15 cellular contexts compared by ENCODE assay signal in the genomic region with DNA sequence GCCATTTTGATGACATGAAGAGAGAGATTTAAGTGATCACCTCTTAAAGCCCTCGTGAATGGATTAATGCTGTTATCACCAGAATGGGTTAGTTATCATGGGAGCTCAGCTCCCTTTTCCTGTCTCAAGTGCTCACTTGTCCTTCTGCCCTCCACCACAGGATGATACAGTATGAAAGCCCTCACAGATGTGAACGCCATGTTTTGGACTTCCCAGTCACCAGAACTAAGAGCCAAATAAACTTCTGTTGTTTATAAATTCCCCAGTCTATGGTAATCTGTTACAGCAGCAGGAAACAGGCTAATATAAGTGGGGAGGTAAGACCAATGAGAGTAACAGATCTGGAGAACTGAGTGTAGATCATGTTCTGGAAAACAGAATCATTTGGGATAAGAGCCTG.
DNase-seq lines count a peak whose midpoint lies in the region; ATAC-seq, FAIRE-seq and TF ChIP-seq lines count a peak whose summit lies in the region.
"Had no signal": no experiment of that assay in that cellular context is flagged by ENCODE, and none has a peak within 500 bp of the region (broad histone marks: within the 10 kb centered on the region; RNA-seq: fewer than 3 reads in every experiment).

No MANE protein-coding gene starts in this region.

- H3K4me3 ChIP-seq in Panc1 (ENCODE audit: low read depth in 2 of 2, low read length in 2 of 2) = no peak overlapping the region
- H3K4me3 ChIP-seq in endothelial cell of umbilical vein (replicated peaks in 1 of 3; ENCODE audit: insufficient read depth in 1 of 3, low read depth in 1 of 3, low read length in 3 of 3) = no peak overlapping the region
- H3K4me3 ChIP-seq in neuronal stem cell (ENCODE audit: low read length in 2 of 2) = no peak overlapping the region

- TF ChIP-seq POLR2A in endothelial cell of umbilical vein (IDR thresholded peaks at IDR 0.05; ENCODE audit: low read depth, low read length) = no peak

- no peaks in the 10 kb centered on the region for H3K79me1 ChIP-seq in neuronal stem cell (ENCODE audit: low read depth, low read length)

- H3K27ac Mint-ChIP-seq in Calu3 (ENCODE audit: unreplicated experiment) (peak overlapping the region; percentile 47), progenitor cell of endocrine pancreas (peak overlapping the region; percentile 44), CD14-positive monocyte (no peak overlapping the region)
- H3K27ac Mint-ChIP-seq: CD8-positive, alpha-beta memory T cell had no signal

- H3K27ac ChIP-seq in Panc1 (ENCODE audit: low read length) (peak overlapping the region; percentile 3; the same call in 1 of the 2 replicates), endothelial cell of umbilical vein (ENCODE audit: insufficient read depth, low read depth, low read length) (peak overlapping the region; percentile 96), neuronal stem cell (replicated peaks; ENCODE audit: low read length) (no peak overlapping the region)

- no peaks in the 10 kb centered on the region for H4K20me1 ChIP-seq in endothelial cell of umbilical vein (replicated peaks; ENCODE audit: control insufficient read depth, extremely low read depth, insufficient read depth, low read length)

- H3K36me3 Mint-ChIP-seq in Calu3 (ENCODE audit: insufficient read depth, unreplicated experiment) (peaks cover 12% of the 10 kb centered on the region), progenitor cell of endocrine pancreas (ENCODE audit: insufficient read depth) (peaks cover 22% of the 10 kb centered on the region), CD14-positive monocyte (peaks cover 15 to 16% of the 10 kb centered on the region in 2 donors)

- H2AK5ac ChIP-seq in neuronal stem cell (ENCODE audit: low read depth, low read length) = no peak overlapping the region

- no peak overlapping the region for H2BK12ac ChIP-seq in neuronal stem cell (ENCODE audit: low read length)

- H4K8ac ChIP-seq in neuronal stem cell (ENCODE audit: low read depth, low read length) = no peak overlapping the region

- ATAC-seq in Panc1 = no peak

- H2BK15ac ChIP-seq in neuronal stem cell (ENCODE audit: low read length) = no peak overlapping the region

- DNase-seq in Calu3 (no peak), Panc1 (ENCODE audit: low read depth, low spot score) (no peak), endothelial cell of umbilical vein (ENCODE audit: low read depth, low spot score) (no peak), progenitor cell of endocrine pancreas (ENCODE audit: low spot score, unreplicated experiment) (no peak), OCI-M2 (lab: John Stamatoyannopoulos, UW; ENCODE audit: unreplicated experiment) (no peak), neuronal stem cell (ENCODE audit: low spot score) (no peak), CD14-positive monocyte (ENCODE audit: low spot score) (no peak)
- DNase-seq: Caco-2; CD8-positive, alpha-beta memory T cell; DMS53; GOT3; HCEC 1CT; HFFc6; KG1 had no signal

- H3K9ac ChIP-seq in endothelial cell of umbilical vein (replicated peaks; ENCODE audit: extremely low read depth, insufficient read depth, low read length) = no peak overlapping the region
- H3K9ac ChIP-seq in neuronal stem cell (ENCODE audit: low read depth, low read length, poor library complexity) = no peak overlapping the region

- BruUV-seq in Calu3 (replicated peaks; lab: Mats Ljungman, UMichigan) (no TSS peak), Panc1 (replicated peaks; lab: Mats Ljungman, UMichigan) (no TSS peak), endothelial cell of umbilical vein (replicated peaks; lab: Mats Ljungman, UMichigan) (no TSS peak)

- no CpG with 5 or more reads among the region's 2 CpGs for WGBS in neuronal stem cell (ENCODE audit: extremely low coverage in 2 of 2, insufficient read length in 2 of 2, insufficient replicate concordance in 1 of 2), 2 donors

- no peak overlapping the region for H3K4ac ChIP-seq in neuronal stem cell (ENCODE audit: low read length)

- no peak overlapping the region for H3K18ac ChIP-seq in neuronal stem cell (ENCODE audit: low read length)

- H3K4me3 Mint-ChIP-seq in Calu3 (ENCODE audit: low read depth, unreplicated experiment) (no peak overlapping the region), progenitor cell of endocrine pancreas (ENCODE audit: low read depth) (no peak overlapping the region), CD14-positive monocyte (no peak overlapping the region)
- H3K4me3 Mint-ChIP-seq: CD8-positive, alpha-beta memory T cell; HFFc6 had no signal

- H3K79me2 ChIP-seq in endothelial cell of umbilical vein (ENCODE audit: control insufficient read depth, insufficient read depth, low read length) = no peaks in the 10 kb centered on the region

- no peak overlapping the region for H4K91ac ChIP-seq in neuronal stem cell (ENCODE audit: low read depth, low read length, poor library complexity)

- H3K9me3 Mint-ChIP-seq in Calu3 (ENCODE audit: low read depth, unreplicated experiment) (peaks cover 8% of the 10 kb centered on the region), progenitor cell of endocrine pancreas (ENCODE audit: low read depth) (peaks cover 15% of the 10 kb centered on the region), CD14-positive monocyte (peaks cover 0 to 13% (median 6%) of the 10 kb centered on the region in 7 donors)

- H3K4me1 ChIP-seq in Panc1 (ENCODE audit: control insufficient read depth, insufficient read depth, low read length) (no peaks in the 10 kb centered on the region; the same call in 1 of the 2 replicates), endothelial cell of umbilical vein (ENCODE audit: control insufficient read depth, extremely low read depth, insufficient read depth, low read length) (peaks cover 33% of the 10 kb centered on the region), neuronal stem cell (ENCODE audit: control insufficient read depth in 2 of 2, insufficient read depth in 1 of 2, low read depth in 1 of 2, low read length in 2 of 2) (peaks cover 0 to 2% of the 10 kb centered on the region in 2 donors)

- peaks cover 17% of the 10 kb centered on the region; the same call in 1 of the 2 replicates for H3K9me3 ChIP-seq in Panc1 (ENCODE audit: control insufficient read depth, insufficient read depth, low read depth, low read length)
- H3K9me3 ChIP-seq in endothelial cell of umbilical vein (replicated peaks; ENCODE audit: control insufficient read depth, insufficient read depth, low read length) = no peaks in the 10 kb centered on the region
- peaks cover 0 to 9% of the 10 kb centered on the region in 2 donors for H3K9me3 ChIP-seq in neuronal stem cell (replicated peaks in 1 of 2; ENCODE audit: control insufficient read depth in 2 of 2, insufficient read depth in 1 of 2, low read depth in 1 of 2, low read length in 2 of 2)
- H3K9me3 ChIP-seq: Caco-2 had no signal

- no peak overlapping the region for H3K14ac ChIP-seq in neuronal stem cell (ENCODE audit: low read length)

- H3K36me3 ChIP-seq in Panc1 (ENCODE audit: control insufficient read depth, insufficient read depth, low read length) (no peaks in the 10 kb centered on the region), endothelial cell of umbilical vein (ENCODE audit: control insufficient read depth in 2 of 2, extremely low read depth in 1 of 2, insufficient read depth in 2 of 2, low read length in 2 of 2) (no peaks in the 10 kb centered on the region), neuronal stem cell (replicated peaks in 1 of 2; ENCODE audit: control insufficient read depth in 2 of 2, insufficient read depth in 2 of 2, low read length in 2 of 2) (no peaks in the 10 kb centered on the region)

- intact Hi-C loops in Calu3 (cut with micrococcal nuclease; ENCODE audit: unreplicated experiment) = no loop called here
- intact Hi-C loops in Panc1 (cut with micrococcal nuclease; ENCODE audit: unreplicated experiment) = no loop called here
- intact Hi-C loops in endothelial cell of umbilical vein (cut with micrococcal nuclease) = loop anchor here (1.0 to 5.0 kb wide), 2 partner anchors 40 to 160 kb away; no protein-coding TSS in a partner anchor
- intact Hi-C loops in CD14-positive monocyte (cut with micrococcal nuclease) = no loop called here

- no peak overlapping the region for H2BK5ac ChIP-seq in neuronal stem cell (ENCODE audit: low read length)

- in situ Hi-C loops in Panc1 (cut with HindIII; ENCODE audit: low pct_unique_long_range_greater_than_20kb, low sequenced_read_pairs) = no loop called here

- no peaks in the 10 kb centered on the region for H3K9me1 ChIP-seq in endothelial cell of umbilical vein (replicated peaks; ENCODE audit: control insufficient read depth, extremely low read depth, insufficient read depth, low read length)

- no peak overlapping the region for H2BK120ac ChIP-seq in neuronal stem cell (ENCODE audit: low read depth, low read length)

- no peak overlapping the region for H3K23ac ChIP-seq in neuronal stem cell (ENCODE audit: low read depth, low read length, poor library complexity)

- H3K4me2 ChIP-seq in endothelial cell of umbilical vein (ENCODE audit: insufficient read depth, low read length) = no peak overlapping the region
- H3K4me2 ChIP-seq in neuronal stem cell (ENCODE audit: insufficient read depth, low read length, poor library complexity, severe bottlenecking) = no peak overlapping the region

- TF ChIP-seq CTCF in Calu3 (IDR thresholded peaks at IDR 0.05; ENCODE audit: unreplicated experiment) (no peak), Panc1 (IDR thresholded peaks at IDR 0.05) (no peak), endothelial cell of umbilical vein (IDR thresholded peaks at IDR 0.05; ENCODE audit: extremely low read depth in 1 of 2, insufficient read depth in 1 of 2, low read depth in 1 of 2, low read length in 2 of 2) (no peak), progenitor cell of endocrine pancreas (IDR thresholded peaks at IDR 0.05; ENCODE audit: unreplicated experiment) (no peak), CD14-positive monocyte (IDR thresholded peaks at IDR 0.05) (no peak)

- H3K27me3 Mint-ChIP-seq in Calu3 (ENCODE audit: unreplicated experiment) (no peaks in the 10 kb centered on the region), progenitor cell of endocrine pancreas (no peaks in the 10 kb centered on the region), CD14-positive monocyte (ENCODE audit: low read depth in 3 of 3) (peaks cover 0 to 2% (median 1%) of the 10 kb centered on the region in 3 donors)
- H3K27me3 Mint-ChIP-seq: IgD-negative memory B cell had no signal

- POLR2A ChIA-PET in Panc1 (lab: Charles Lee) (no interaction called here), endothelial cell of umbilical vein (lab: Charles Lee) (no interaction called here)

- no peak for FAIRE-seq in endothelial cell of umbilical vein (lab: Jason Lieb, UNC)

- H2AFZ ChIP-seq in endothelial cell of umbilical vein (ENCODE audit: low read depth, low read length) = no peak overlapping the region
- no peak overlapping the region for H2AFZ ChIP-seq in neuronal stem cell (ENCODE audit: low read length)

- no peaks in the 10 kb centered on the region for H3K27me3 ChIP-seq in Panc1 (ENCODE audit: control insufficient read depth, insufficient read depth, low read length)
- no peaks in the 10 kb centered on the region for H3K27me3 ChIP-seq in endothelial cell of umbilical vein (ENCODE audit: control insufficient read depth in 2 of 2, insufficient read depth in 2 of 2, low read length in 2 of 2)
- no peaks in the 10 kb centered on the region for H3K27me3 ChIP-seq in neuronal stem cell (ENCODE audit: control insufficient read depth in 3 of 3, insufficient read depth in 3 of 3, low read depth in 1 of 3, low read length in 3 of 3)

- CTCF ChIA-PET in Calu3 (lab: Charles Lee) = no interaction called here
- CTCF ChIA-PET in Panc1 (lab: Charles Lee) = no interaction called here
- CTCF ChIA-PET in endothelial cell of umbilical vein (lab: Charles Lee) = interaction anchor here (1.0 kb wide), 1 partner anchor 561 kb away, joined by 3 read pairs; no protein-coding TSS in a partner anchor

- dilution Hi-C loops in endothelial cell of umbilical vein (cut with MboI; ENCODE audit: extremely low pct_ligation_motif_present, low sequenced_read_pairs) = no loop called here

- peaks cover 47% of the 10 kb centered on the region for H3K4me1 Mint-ChIP-seq in Calu3 (ENCODE audit: low read depth, unreplicated experiment)
- peaks cover 33% of the 10 kb centered on the region for H3K4me1 Mint-ChIP-seq in progenitor cell of endocrine pancreas (ENCODE audit: low read depth)
- H3K4me1 Mint-ChIP-seq in CD14-positive monocyte = peaks cover 4% of the 10 kb centered on the region
- H3K4me1 Mint-ChIP-seq: CD8-positive, alpha-beta memory T cell had no signal

Comparison
In these comparisons a context has a peak if more than half of its experiments do, and no peak if none do; other contexts are left out.
1. H3K27ac Mint-ChIP-seq: peak in Calu3 (single experiment) and progenitor cell of endocrine pancreas (single experiment); none in CD14-positive monocyte (0 of 7).